In the genomic region with DNA sequence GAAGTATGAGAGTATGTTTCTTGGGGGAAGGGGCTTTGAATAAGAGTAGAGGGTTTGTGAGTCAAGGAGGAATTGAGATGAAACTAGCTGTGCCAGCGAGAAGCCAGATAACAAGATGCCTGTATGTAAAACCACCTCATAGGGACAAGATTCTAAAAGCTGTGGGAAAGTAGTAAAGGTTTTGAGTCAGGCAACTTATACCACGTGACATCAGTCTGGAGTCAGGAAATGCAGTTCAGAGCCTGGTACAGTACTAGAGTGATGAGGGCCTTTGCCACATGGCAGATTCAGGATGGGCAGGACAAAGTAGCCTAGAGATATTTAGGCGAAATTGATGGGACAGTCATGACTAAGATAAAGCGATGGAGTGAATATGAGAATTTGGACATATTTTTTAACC, we compare ENCODE assay signal across 5 cellular contexts.
"Had no signal": no experiment of that assay in that cellular context is flagged by ENCODE, and none has a peak within 500 bp of the region (broad histone marks: within the 10 kb centered on the region; RNA-seq: fewer than 3 reads in every experiment).

No MANE protein-coding gene starts in this region.

- H3K4me2 ChIP-seq: KMS-11 had no signal

- H3K9ac ChIP-seq: KMS-11 had no signal

- DNase-seq: KBM-7, KG1 had no signal

- FAIRE-seq: HTR-8/SVneo had no signal

- H3K27ac ChIP-seq: HL-60, KMS-11 had no signal
